In the genomic region with DNA sequence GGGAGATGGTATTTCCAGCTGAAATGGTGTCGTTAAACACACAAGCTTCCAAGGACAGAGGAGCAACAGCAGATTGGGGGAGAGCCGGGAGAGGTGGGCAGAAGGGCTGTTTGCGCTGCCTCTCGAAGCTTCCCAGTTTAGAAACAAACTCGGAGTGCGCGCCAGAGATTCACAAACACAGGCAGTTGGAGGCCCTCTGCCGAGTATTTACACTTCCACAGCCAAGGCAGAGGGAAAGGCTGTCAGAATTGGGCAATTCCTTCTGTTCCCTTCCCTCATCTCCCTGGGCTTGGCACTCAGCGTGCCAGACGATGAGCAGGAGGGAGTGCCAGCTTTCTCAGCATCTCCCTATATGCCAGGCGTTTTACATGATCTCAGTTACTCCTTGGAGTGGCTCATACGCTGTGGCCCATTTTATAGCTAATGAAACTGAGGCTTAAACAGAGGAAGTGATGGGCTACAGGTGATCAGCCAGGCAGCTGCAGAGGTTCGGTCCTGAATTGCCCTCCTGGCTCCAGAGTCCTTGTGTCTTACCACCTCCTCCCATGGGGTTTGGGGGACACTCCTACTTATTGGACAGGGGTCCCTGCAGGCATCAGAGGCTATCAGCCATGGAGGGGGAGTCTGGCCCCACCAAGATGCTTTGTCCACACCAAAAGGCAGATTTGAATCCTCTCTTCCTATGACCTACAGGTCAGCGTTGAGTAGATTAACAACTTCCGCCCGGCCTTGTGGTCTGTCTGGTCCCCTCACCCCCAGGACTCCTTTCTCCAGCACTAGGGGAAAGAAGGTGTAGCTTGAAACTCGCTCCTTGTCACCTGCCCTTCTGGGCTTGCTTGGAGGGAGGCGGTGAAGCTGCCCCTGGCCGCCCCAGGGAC, we compare ENCODE assay signal across 12 cellular contexts. TPM values are rescaled to one million over a fixed set of nuclear protein-coding genes. Genes with fewer than 3 reads are reported as not detected.
A peak's percentile ranks its signal among the peaks of the same experiment; 100 is the strongest.
DNase-seq lines count a peak whose midpoint lies in the region; ATAC-seq and TF ChIP-seq lines count a peak whose summit lies in the region.
"Had no signal": no experiment of that assay in that cellular context is flagged by ENCODE, and none has a peak within 500 bp of the region (broad histone marks: within the 10 kb centered on the region; RNA-seq: fewer than 3 reads in every experiment).

No MANE protein-coding gene starts in this region.

- TF ChIP-seq CTCF in BE2C (IDR thresholded peaks at IDR 0.05; ENCODE audit: low read depth, low read length) (no peak), Panc1 (IDR thresholded peaks at IDR 0.05) (no peak), glutamatergic neuron (IDR thresholded peaks at IDR 0.05; ENCODE audit: partially characterized antibody, unreplicated experiment) (no peak), osteoblast (IDR thresholded peaks at IDR 0.05; ENCODE audit: extremely low read depth, low read depth, low read length) (no peak)

- H3K27me3 Mint-ChIP-seq in glutamatergic neuron (ENCODE audit: unreplicated experiment) (peaks cover 7% of the 10 kb centered on the region), T-helper 17 cell (peaks cover 33% of the 10 kb centered on the region)

- POLR2A ChIA-PET in Panc1 (lab: Charles Lee): no interaction called here

- H3K4me2 ChIP-seq in osteoblast (ENCODE audit: insufficient read depth, low read length): no peak overlapping the region

- no peak overlapping the region for H2AFZ ChIP-seq in osteoblast (ENCODE audit: low read length)

- ATAC-seq in Panc1 (no peak), T-helper 17 cell (no peak), HG02970 (IDR thresholded peaks at IDR 0.05; ENCODE audit: low FRiP score, unreplicated experiment) (no peak)
- ATAC-seq: activated CD8-positive, alpha-beta T cell treated with anti-CD3 and anti-CD28 coated beads, Interleukin-2, amount 10 ng/mL, durations not matched to agents 7 days and 5 days; pancreas had no signal

- no peak overlapping the region for H3K27ac ChIP-seq in Panc1 (ENCODE audit: low read length)
- H3K27ac ChIP-seq in osteoblast (ENCODE audit: low read depth, low read length): no peak overlapping the region

- peak overlapping the region; percentile 81 for H3K4me3 Mint-ChIP-seq in glutamatergic neuron (ENCODE audit: unreplicated experiment)
- H3K4me3 Mint-ChIP-seq in T-helper 17 cell: no peak overlapping the region
- H3K4me3 Mint-ChIP-seq: activated CD8-positive, alpha-beta T cell treated with anti-CD3 and anti-CD28 coated beads, Interleukin-2, amount 10 ng/mL, durations not matched to agents 7 days and 5 days had no signal

- no peaks in the 10 kb centered on the region for H3K79me2 ChIP-seq in osteoblast (ENCODE audit: insufficient read depth, low read length)

- TSS peak; percentile 66 for BruUV-seq in Panc1 (replicated peaks; lab: Mats Ljungman, UMichigan)

- H3K4me3 ChIP-seq in BE2C (ENCODE audit: low read depth, low read length) (peak overlapping the region; percentile 99), Panc1 (ENCODE audit: low read depth in 2 of 2, low read length in 2 of 2) (no peak overlapping the region), osteoblast (ENCODE audit: insufficient read depth, low read length) (no peak overlapping the region)

- H3K9me3 Mint-ChIP-seq in glutamatergic neuron (ENCODE audit: unreplicated experiment): peaks cover 2% of the 10 kb centered on the region

- intact Hi-C loops in Panc1 (cut with micrococcal nuclease; ENCODE audit: unreplicated experiment): loop anchor here (10.0 kb wide), 2 partner anchors 92 to 122 kb away; no protein-coding TSS in a partner anchor

- H3K4me1 Mint-ChIP-seq in glutamatergic neuron (ENCODE audit: low read depth, unreplicated experiment): peaks cover 33% of the 10 kb centered on the region
- peaks cover 2% of the 10 kb centered on the region for H3K4me1 Mint-ChIP-seq in T-helper 17 cell

- H3K27ac Mint-ChIP-seq in glutamatergic neuron (ENCODE audit: unreplicated experiment): peak overlapping the region; percentile 59
- no peak overlapping the region for H3K27ac Mint-ChIP-seq in T-helper 17 cell
- H3K27ac Mint-ChIP-seq: activated CD8-positive, alpha-beta T cell treated with anti-CD3 and anti-CD28 coated beads, Interleukin-2, amount 10 ng/mL, durations not matched to agents 7 days and 5 days had no signal

- in situ Hi-C loops in Panc1 (cut with HindIII; ENCODE audit: low pct_unique_long_range_greater_than_20kb, low sequenced_read_pairs): no loop called here

- CTCF ChIA-PET in Panc1 (lab: Charles Lee): no interaction called here

- H3K36me3 Mint-ChIP-seq in glutamatergic neuron (ENCODE audit: unreplicated experiment) (no peaks in the 10 kb centered on the region), T-helper 17 cell (ENCODE audit: low read depth) (no peaks in the 10 kb centered on the region)

- DNase-seq in BE2C (peak; percentile 11), Panc1 (ENCODE audit: low read depth, low spot score) (no peak), glutamatergic neuron (no peak), osteoblast (ENCODE audit: insufficient read length, low spot score, missing footprints) (peak; percentile 65), NOMO-1 treated with DMSO at 0.1 percent for 48 hours (lab: John Stamatoyannopoulos, UW; ENCODE audit: unreplicated experiment) (no peak), T-helper 17 cell (no peak), GDM1 (lab: John Stamatoyannopoulos, UW) (no peak)
- DNase-seq: activated CD8-positive, alpha-beta T cell treated with anti-CD3 and anti-CD28 coated beads, Interleukin-2, amount 10 ng/mL, durations not matched to agents 7 days and 5 days; COR-L47; NCI-H1105 had no signal

- H3K27me3 ChIP-seq in BE2C (no peaks in the 10 kb centered on the region), Panc1 (ENCODE audit: control insufficient read depth, insufficient read depth, low read length) (no peaks in the 10 kb centered on the region), osteoblast (ENCODE audit: insufficient read depth, low read length) (peaks cover 51% of the 10 kb centered on the region)
- H3K27me3 ChIP-seq: pancreas had no signal

- H4K20me1 ChIP-seq in osteoblast (ENCODE audit: insufficient read depth, low read length): no peaks in the 10 kb centered on the region

- H3K36me3 ChIP-seq in BE2C (peaks cover 69% of the 10 kb centered on the region), Panc1 (ENCODE audit: control insufficient read depth, insufficient read depth, low read length) (no peaks in the 10 kb centered on the region), osteoblast (ENCODE audit: insufficient read depth, low read length) (no peaks in the 10 kb centered on the region)
- H3K36me3 ChIP-seq: pancreas had no signal

- peaks cover 24% of the 10 kb centered on the region for H3K4me1 ChIP-seq in BE2C
- peaks cover 27% of the 10 kb centered on the region for H3K4me1 ChIP-seq in Panc1 (ENCODE audit: control insufficient read depth, insufficient read depth, low read length)
- no peaks in the 10 kb centered on the region for H3K4me1 ChIP-seq in osteoblast (ENCODE audit: insufficient read depth, low read length)

- H3K9me3 ChIP-seq in BE2C (no peaks in the 10 kb centered on the region), Panc1 (ENCODE audit: control insufficient read depth, insufficient read depth, low read depth, low read length) (no peaks in the 10 kb centered on the region), osteoblast (ENCODE audit: low read depth, low read length) (no peaks in the 10 kb centered on the region), T-helper 17 cell (ENCODE audit: control insufficient read depth, low read length, poor library complexity, severe bottlenecking) (no peaks in the 10 kb centered on the region)
- H3K9me3 ChIP-seq: pancreas had no signal

RNA-seq across cellular contexts. Expression of a gene that starts 3.1 kb away (rescaled TPM):
- polyA plus RNA-seq in BE2C (2012; ENCODE audit: insufficient read depth, insufficient read length, low read depth): 227 TPM
- 12.8 TPM for total RNA-seq in Panc1 (2021; ENCODE audit: unreplicated experiment)
- polyA plus RNA-seq in Panc1 (2012; ENCODE audit: insufficient read length): 12.2 TPM
- 18.1 TPM for total RNA-seq in glutamatergic neuron (ENCODE audit: unreplicated experiment)
- 0.29 and 0.36 TPM in 2 replicates for total RNA-seq in osteoblast
- total RNA-seq in T-helper 17 cell: 1 to 10 TPM; 1.3 to 2.0 TPM

Comparison
In these comparisons a context has a peak if more than half of its experiments do, and no peak if none do; other contexts are left out.
1. DNase-seq: peak in BE2C (single experiment) and osteoblast (single experiment); none in Panc1 (single experiment), glutamatergic neuron (single experiment), NOMO-1 treated with DMSO at 0.1 percent for 48 hours (single experiment), T-helper 17 cell (0 of 3) and GDM1 (single experiment).